24 cellular contexts compared by ENCODE assay signal in genomic region chr9:72718503-72718902, GRCh38.
DNase-seq lines count a peak whose midpoint lies in the region; ATAC-seq, FAIRE-seq and TF ChIP-seq lines count a peak whose summit lies in the region.
"Had no signal": no experiment of that assay in that cellular context is flagged by ENCODE, and none has a peak within 500 bp of the region (broad histone marks: within the 10 kb centered on the region; RNA-seq: fewer than 3 reads in every experiment).

No MANE protein-coding gene starts in this region.

- H3K4me3 ChIP-seq in GM12864 (ENCODE audit: low read depth, low read length) = no peak overlapping the region
- no peak overlapping the region for H3K4me3 ChIP-seq in MM.1S (ENCODE audit: low read length)
- no peak overlapping the region for H3K4me3 ChIP-seq in GM12878
- H3K4me3 ChIP-seq: coronary artery, left lung had no signal

- intact Hi-C loops in GM12878 (cut with micrococcal nuclease; ENCODE audit: unreplicated experiment) = no loop called here

- H3K9me3 ChIP-seq in MM.1S (replicated peaks; ENCODE audit: insufficient read depth, low read length) = no peaks in the 10 kb centered on the region
- no peaks in the 10 kb centered on the region for H3K9me3 ChIP-seq in GM12878 (replicated peaks; ENCODE audit: control insufficient read depth, insufficient read depth, low read length)
- H3K9me3 ChIP-seq: left lung had no signal

- POLR2A ChIA-PET in GM12878 (lab: Charles Lee) = no interaction called here

- no peak for TF ChIP-seq EP300 in GM12878 (IDR thresholded peaks at IDR 0.05; ENCODE audit: borderline replicate concordance in 1 of 2, control insufficient read depth in 1 of 2, low read depth in 2 of 2, low read length in 2 of 2)

- H3K79me2 ChIP-seq in MM.1S (ENCODE audit: low read length) = no peaks in the 10 kb centered on the region
- no peaks in the 10 kb centered on the region for H3K79me2 ChIP-seq in GM12878 (ENCODE audit: control insufficient read depth, insufficient read depth, low read length)

- no peaks in the 10 kb centered on the region for H3K9me2 ChIP-seq in MM.1S (replicated peaks; ENCODE audit: insufficient read depth, low read length)

- no peaks in the 10 kb centered on the region for H3K4me1 ChIP-seq in MM.1S (ENCODE audit: low read length)
- no peaks in the 10 kb centered on the region for H3K4me1 ChIP-seq in GM12878 (ENCODE audit: control insufficient read depth, insufficient read depth, low read length)
- H3K4me1 ChIP-seq: left lung had no signal

- no peaks in the 10 kb centered on the region for H3K36me3 ChIP-seq in MM.1S (replicated peaks; ENCODE audit: insufficient read depth, low read length)
- H3K36me3 ChIP-seq in GM12878 (ENCODE audit: control insufficient read depth in 2 of 2, insufficient read depth in 2 of 2, low read length in 1 of 2) = no peaks in the 10 kb centered on the region
- H3K36me3 ChIP-seq: left lung had no signal

- no peak for TF ChIP-seq RAD21 in GM12878 (IDR thresholded peaks at IDR 0.05; ENCODE audit: insufficient read depth, low read depth, low read length)

- WGBS in GM12878 (ENCODE audit: insufficient coverage, insufficient replicate concordance, low lambda C conversion rate, missing lambda C conversion rate) = 71% methylated on average over 3 of the region's 3 CpGs

- no peak; the same call in 2 of the 3 replicates for ATAC-seq in GM12878
- ATAC-seq: left lung; natural killer cell treated with Interleukin-12 subunit alpha and Interleukin-12 subunit beta and Interleukin-15 and Interleukin-18, amount 100 ng/mL, for 72 hours; T-cell had no signal

- no peaks in the 10 kb centered on the region for H4K20me1 ChIP-seq in MM.1S (ENCODE audit: insufficient read depth, low read length)
- no peaks in the 10 kb centered on the region for H4K20me1 ChIP-seq in GM12878 (ENCODE audit: control insufficient read depth, insufficient read depth)

- H3F3A ChIP-seq in MM.1S (ENCODE audit: insufficient read depth, low read length) = no peaks in the 10 kb centered on the region

- SMC1A ChIA-PET in GM12878 (lab: Charles Lee; ENCODE audit: uncharacterized antibody, unreplicated experiment) = interaction anchor here (1.5 kb wide), 1 partner anchor 14 kb away, joined by 4 read pairs; no protein-coding TSS in a partner anchor

- no peak for TF ChIP-seq POLR2A in GM12878 (IDR thresholded peaks at IDR 0.05; ENCODE audit: low read depth, low read length)

- H3K27ac ChIP-seq in C4-2B = no peak overlapping the region
- H3K27ac ChIP-seq in MM.1S (ENCODE audit: low read length) = no peak overlapping the region
- no peak overlapping the region for H3K27ac ChIP-seq in GM12878 (ENCODE audit: control insufficient read depth, insufficient read depth)
- H3K27ac ChIP-seq: coronary artery, left lung had no signal

- no peak overlapping the region for H3K9ac ChIP-seq in MM.1S (ENCODE audit: low read length)
- H3K9ac ChIP-seq in GM12878 (ENCODE audit: control insufficient read depth, insufficient read depth, low read length) = no peak overlapping the region

- RAD21 ChIA-PET in GM12878 (lab: Charles Lee; ENCODE audit: unreplicated experiment) = no interaction called here

- in situ Hi-C loops in GM12878 (cut with MboI) = no loop called here

- H2AFZ ChIP-seq in MM.1S (ENCODE audit: low read length) (no peak overlapping the region), GM12878 (ENCODE audit: control insufficient read depth, low read depth, low read length) (no peak overlapping the region)

- 0 out of 2 replicates have a peak, but pooled peaks have one; percentile 8 for TF ChIP-seq CTCF in C4-2B (conservative IDR thresholded peaks at IDR 0.05)
- peak; percentile 37 for TF ChIP-seq CTCF in GM12864 (IDR thresholded peaks at IDR 0.05; ENCODE audit: low read depth, low read length, missing control alignments)
- TF ChIP-seq CTCF in MM.1S (IDR thresholded peaks at IDR 0.05; ENCODE audit: low read length) = peak; percentile 18; the same call in 1 of the 2 replicates
- TF ChIP-seq CTCF in GM12878 (IDR thresholded peaks at IDR 0.05 in 2 of 3, conservative IDR thresholded peaks at IDR 0.05 in 1 of 3; ENCODE audit: control insufficient read depth in 2 of 3, extremely low read depth in 1 of 3, insufficient read depth in 1 of 3, low read depth in 3 of 3, low read length in 3 of 3) = peak in 2 of 3 experiments; percentile 7 to 21; a peak in 1 of 6 replicates

- FAIRE-seq in GM12878 (lab: Jason Lieb, UNC) = no peak
- FAIRE-seq: bronchial epithelial cell had no signal

- H3K27me3 ChIP-seq in MM.1S (replicated peaks; ENCODE audit: insufficient read depth, low read length) = no peaks in the 10 kb centered on the region
- no peaks in the 10 kb centered on the region for H3K27me3 ChIP-seq in GM12878 (replicated peaks in 1 of 2; ENCODE audit: control insufficient read depth in 2 of 2, insufficient read depth in 2 of 2, low read length in 1 of 2)
- H3K27me3 ChIP-seq: left lung had no signal

- BruUV-seq in GM12878 (replicated peaks; lab: Mats Ljungman, UMichigan) = no TSS peak

- H3K4me2 ChIP-seq in MM.1S (ENCODE audit: low read depth, low read length) (no peak overlapping the region), GM12878 (ENCODE audit: control insufficient read depth, insufficient read depth) (no peak overlapping the region)

- CTCF ChIA-PET in GM12878 (lab: Yijun Ruan, JAX) = interaction anchor here (1.0 to 1.5 kb wide), 3 partner anchors 10 to 134 kb away, joined by 3 to 7 read pairs (median 3); no protein-coding TSS in a partner anchor

- DNase-seq in GM12864 (ENCODE audit: low read depth) (no peak), MM.1S (no peak), GM12878 (ENCODE audit: low read depth, low spot score) (no peak), hippocampal formation (lab: John Stamatoyannopoulos, UW) (no peak), NCI-H2227 treated with DMSO at 0.1 percent for 48 hours (lab: John Stamatoyannopoulos, UW) (no peak), NCI-H1092 (lab: John Stamatoyannopoulos, UW) (no peak), kidney glomerular epithelial cell (lab: John Stamatoyannopoulos, UW) (no peak)
- DNase-seq: activated CD4-positive, alpha-beta T cell treated with anti-CD3 and anti-CD28 coated beads, Interleukin-2, amount 50 U/mL, for 4 hours; activated naive CD4-positive, alpha-beta T cell treated with Interleukin-2 at 50 U/mL for 16 hours; amniotic stem cell; CD4-positive, alpha-beta T cell; IMR-90; left lung; midbrain; MV-4-11; NCI-H2029; NCI-H446 treated with DMSO at 0.1 percent for 48 hours; SHP77; stimulated activated naive CD4-positive, alpha-beta T cell; T-cell had no signal

TF ChIP-seq in GM12878, 131 proteins besides CTCF, POLR2A, EP300 and RAD21:
- TF ChIP-seq ZNF384 (IDR thresholded peaks at IDR 0.05; ENCODE audit: borderline replicate concordance, low read depth, low read length) (no peak), USF1 (IDR thresholded peaks at IDR 0.05; ENCODE audit: borderline replicate concordance, extremely low read length, insufficient read depth, low read depth, low read length) (no peak), ZBTB11 (CRISPR knock-in tag; IDR thresholded peaks at IDR 0.05) (no peak)
